8 cellular contexts compared by ENCODE assay signal in genomic region chr12:89960011-89960507, GRCh38.
DNase-seq lines count a peak whose midpoint lies in the region; ATAC-seq, FAIRE-seq and TF ChIP-seq lines count a peak whose summit lies in the region.

No MANE protein-coding gene starts in this region.

- peak; percentile 86 for ATAC-seq in GM19372 (IDR thresholded peaks at IDR 0.05; ENCODE audit: low read depth, unreplicated experiment)
- peak; percentile 79 for ATAC-seq in HG03175 (IDR thresholded peaks at IDR 0.05; ENCODE audit: unreplicated experiment)
- no peak for ATAC-seq in left ventricle myocardium superior
- no peak for ATAC-seq in gastrocnemius medialis

- H3K27ac ChIP-seq in epithelial cell of prostate (peak overlapping the region; percentile 27), gastrocnemius medialis (no peak overlapping the region)

- no peaks in the 10 kb centered on the region for H3K9me3 ChIP-seq in gastrocnemius medialis

- TF ChIP-seq POLR2A in gastrocnemius medialis (IDR thresholded peaks at IDR 0.05) = no peak

- no peaks in the 10 kb centered on the region for H3K27me3 ChIP-seq in gastrocnemius medialis

- no peak for FAIRE-seq in urothelium cell line (lab: Jason Lieb, UNC)
- FAIRE-seq in HTR-8/SVneo (lab: Jason Lieb, UNC) = no peak

- H3K4me1 ChIP-seq in gastrocnemius medialis = no peaks in the 10 kb centered on the region

- H3K4me3 ChIP-seq in gastrocnemius medialis = no peak overlapping the region

- H3K36me3 ChIP-seq in gastrocnemius medialis = no peaks in the 10 kb centered on the region

- intact Hi-C loops in left ventricle myocardium superior (cut with micrococcal nuclease) = no loop called here
- intact Hi-C loops in gastrocnemius medialis (cut with DNase I; ENCODE audit: low total_unique reads) = no loop called here

- no peak for TF ChIP-seq CTCF in gastrocnemius medialis (IDR thresholded peaks at IDR 0.05 in 4 of 5, conservative IDR thresholded peaks at IDR 0.05 in 1 of 5)

- in situ Hi-C loops in gastrocnemius medialis (cut with MboI; ENCODE audit: low sequenced_read_pairs in 4 of 4) = no loop called here

- DNase-seq in EH (ENCODE audit: low read depth) (peak; percentile 24), epithelial cell of prostate (ENCODE audit: low read depth, low spot score) (peak; percentile 82), urothelium cell line (ENCODE audit: low spot score) (no peak), left ventricle myocardium superior (no peak), gastrocnemius medialis (no peak), HTR-8/SVneo (ENCODE audit: insufficient read length, low spot score) (no peak)

Comparison
In these comparisons a context has a peak if more than half of its experiments do, and no peak if none do; other contexts are left out.
1. DNase-seq: peak in EH (single experiment) and epithelial cell of prostate (single experiment); none in urothelium cell line (single experiment), left ventricle myocardium superior (single experiment), gastrocnemius medialis (0 of 2) and HTR-8/SVneo (single experiment).
2. ATAC-seq: peak in GM19372 (single experiment) and HG03175 (single experiment); none in left ventricle myocardium superior (single experiment) and gastrocnemius medialis (0 of 2).